ENCODE assay signal across 1 cellular context in the genomic region with DNA sequence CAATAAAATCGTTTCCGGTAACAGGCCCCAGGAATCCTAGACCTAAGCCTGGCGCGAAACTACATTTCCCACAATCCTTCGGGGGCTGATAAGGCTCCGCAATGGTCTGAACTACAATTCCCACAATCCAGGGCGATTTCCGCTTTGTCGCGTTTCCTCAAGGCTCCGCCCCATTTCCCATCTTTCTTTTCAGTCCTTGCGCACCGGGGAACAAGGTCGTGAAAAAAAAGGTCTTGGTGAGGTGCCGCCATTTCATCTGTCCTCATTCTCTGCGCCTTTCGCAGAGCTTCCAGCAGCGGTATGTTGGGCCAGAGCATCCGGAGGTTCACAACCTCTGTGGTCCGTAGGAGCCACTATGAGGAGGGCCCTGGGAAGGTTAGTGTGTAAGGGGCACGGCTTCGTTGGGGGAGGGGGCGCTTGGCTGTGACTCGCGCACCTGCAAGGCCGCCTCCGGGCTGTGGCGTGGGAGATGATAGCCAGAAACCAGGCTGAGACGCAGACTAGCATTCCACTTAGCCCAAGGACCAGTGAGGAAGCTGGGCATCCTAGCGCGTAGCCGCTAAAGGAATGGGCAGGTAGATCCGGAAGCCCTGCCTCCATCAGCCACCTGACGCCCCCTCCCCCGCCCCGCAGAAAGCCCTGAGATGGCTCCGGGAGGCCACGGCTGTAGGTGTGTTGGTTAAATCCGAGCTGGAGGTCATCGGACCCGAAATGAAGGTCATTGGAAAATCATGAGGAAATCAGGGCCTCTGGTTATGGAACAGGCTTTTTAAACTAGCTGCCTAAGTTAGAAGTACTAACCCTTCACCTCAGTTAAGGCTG.
A peak's percentile ranks its signal among the peaks of the same experiment; 100 is the strongest.
TF ChIP-seq lines count a peak whose summit lies in the region.

A gene with protein sequence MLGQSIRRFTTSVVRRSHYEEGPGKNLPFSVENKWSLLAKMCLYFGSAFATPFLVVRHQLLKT (plus strand): TSS at position 186 of the 822 bp plus-strand sequence. CDS start 115 bp downstream, at position 301.

TF ChIP-seq in K562, 482 proteins besides CTCF, POLR2A, EP300 and RAD21 (continued from another document):
- TF ChIP-seq, protein P1, sequence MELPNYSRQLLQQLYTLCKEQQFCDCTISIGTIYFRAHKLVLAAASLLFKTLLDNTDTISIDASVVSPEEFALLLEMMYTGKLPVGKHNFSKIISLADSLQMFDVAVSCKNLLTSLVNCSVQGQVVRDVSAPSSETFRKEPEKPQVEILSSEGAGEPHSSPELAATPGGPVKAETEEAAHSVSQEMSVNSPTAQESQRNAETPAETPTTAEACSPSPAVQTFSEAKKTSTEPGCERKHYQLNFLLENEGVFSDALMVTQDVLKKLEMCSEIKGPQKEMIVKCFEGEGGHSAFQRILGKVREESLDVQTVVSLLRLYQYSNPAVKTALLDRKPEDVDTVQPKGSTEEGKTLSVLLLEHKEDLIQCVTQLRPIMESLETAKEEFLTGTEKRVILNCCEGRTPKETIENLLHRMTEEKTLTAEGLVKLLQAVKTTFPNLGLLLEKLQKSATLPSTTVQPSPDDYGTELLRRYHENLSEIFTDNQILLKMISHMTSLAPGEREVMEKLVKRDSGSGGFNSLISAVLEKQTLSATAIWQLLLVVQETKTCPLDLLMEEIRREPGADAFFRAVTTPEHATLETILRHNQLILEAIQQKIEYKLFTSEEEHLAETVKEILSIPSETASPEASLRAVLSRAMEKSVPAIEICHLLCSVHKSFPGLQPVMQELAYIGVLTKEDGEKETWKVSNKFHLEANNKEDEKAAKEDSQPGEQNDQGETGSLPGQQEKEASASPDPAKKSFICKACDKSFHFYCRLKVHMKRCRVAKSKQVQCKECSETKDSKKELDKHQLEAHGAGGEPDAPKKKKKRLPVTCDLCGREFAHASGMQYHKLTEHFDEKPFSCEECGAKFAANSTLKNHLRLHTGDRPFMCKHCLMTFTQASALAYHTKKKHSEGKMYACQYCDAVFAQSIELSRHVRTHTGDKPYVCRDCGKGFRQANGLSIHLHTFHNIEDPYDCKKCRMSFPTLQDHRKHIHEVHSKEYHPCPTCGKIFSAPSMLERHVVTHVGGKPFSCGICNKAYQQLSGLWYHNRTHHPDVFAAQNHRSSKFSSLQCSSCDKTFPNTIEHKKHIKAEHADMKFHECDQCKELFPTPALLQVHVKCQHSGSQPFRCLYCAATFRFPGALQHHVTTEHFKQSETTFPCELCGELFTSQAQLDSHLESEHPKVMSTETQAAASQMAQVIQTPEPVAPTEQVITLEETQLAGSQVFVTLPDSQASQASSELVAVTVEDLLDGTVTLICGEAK (IDR thresholded peaks at IDR 0.05) = peak; percentile 92
- TF ChIP-seq, protein P1 (CRISPR knock-in tag; IDR thresholded peaks at IDR 0.05) = no peak
- TF ChIP-seq, protein P2, sequence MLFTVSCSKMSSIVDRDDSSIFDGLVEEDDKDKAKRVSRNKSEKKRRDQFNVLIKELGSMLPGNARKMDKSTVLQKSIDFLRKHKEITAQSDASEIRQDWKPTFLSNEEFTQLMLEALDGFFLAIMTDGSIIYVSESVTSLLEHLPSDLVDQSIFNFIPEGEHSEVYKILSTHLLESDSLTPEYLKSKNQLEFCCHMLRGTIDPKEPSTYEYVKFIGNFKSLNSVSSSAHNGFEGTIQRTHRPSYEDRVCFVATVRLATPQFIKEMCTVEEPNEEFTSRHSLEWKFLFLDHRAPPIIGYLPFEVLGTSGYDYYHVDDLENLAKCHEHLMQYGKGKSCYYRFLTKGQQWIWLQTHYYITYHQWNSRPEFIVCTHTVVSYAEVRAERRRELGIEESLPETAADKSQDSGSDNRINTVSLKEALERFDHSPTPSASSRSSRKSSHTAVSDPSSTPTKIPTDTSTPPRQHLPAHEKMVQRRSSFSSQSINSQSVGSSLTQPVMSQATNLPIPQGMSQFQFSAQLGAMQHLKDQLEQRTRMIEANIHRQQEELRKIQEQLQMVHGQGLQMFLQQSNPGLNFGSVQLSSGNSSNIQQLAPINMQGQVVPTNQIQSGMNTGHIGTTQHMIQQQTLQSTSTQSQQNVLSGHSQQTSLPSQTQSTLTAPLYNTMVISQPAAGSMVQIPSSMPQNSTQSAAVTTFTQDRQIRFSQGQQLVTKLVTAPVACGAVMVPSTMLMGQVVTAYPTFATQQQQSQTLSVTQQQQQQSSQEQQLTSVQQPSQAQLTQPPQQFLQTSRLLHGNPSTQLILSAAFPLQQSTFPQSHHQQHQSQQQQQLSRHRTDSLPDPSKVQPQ (CRISPR knock-in tag; IDR thresholded peaks at IDR 0.05; ENCODE audit: borderline replicate concordance) = no peak
- TF ChIP-seq, protein P3, sequence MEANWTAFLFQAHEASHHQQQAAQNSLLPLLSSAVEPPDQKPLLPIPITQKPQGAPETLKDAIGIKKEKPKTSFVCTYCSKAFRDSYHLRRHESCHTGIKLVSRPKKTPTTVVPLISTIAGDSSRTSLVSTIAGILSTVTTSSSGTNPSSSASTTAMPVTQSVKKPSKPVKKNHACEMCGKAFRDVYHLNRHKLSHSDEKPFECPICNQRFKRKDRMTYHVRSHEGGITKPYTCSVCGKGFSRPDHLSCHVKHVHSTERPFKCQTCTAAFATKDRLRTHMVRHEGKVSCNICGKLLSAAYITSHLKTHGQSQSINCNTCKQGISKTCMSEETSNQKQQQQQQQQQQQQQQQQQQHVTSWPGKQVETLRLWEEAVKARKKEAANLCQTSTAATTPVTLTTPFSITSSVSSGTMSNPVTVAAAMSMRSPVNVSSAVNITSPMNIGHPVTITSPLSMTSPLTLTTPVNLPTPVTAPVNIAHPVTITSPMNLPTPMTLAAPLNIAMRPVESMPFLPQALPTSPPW (CRISPR knock-in tag; IDR thresholded peaks at IDR 0.05) = peak; percentile 58
- TF ChIP-seq ZNF584 (CRISPR knock-in tag; IDR thresholded peaks at IDR 0.05; ENCODE audit: low read depth) (0 out of 2 replicates have a peak, but pooled peaks have one; percentile 22), STAG1 (CRISPR knock-in tag; IDR thresholded peaks at IDR 0.05; ENCODE audit: borderline replicate concordance) (no peak), POLR2AphosphoS5 (IDR thresholded peaks at IDR 0.05; ENCODE audit: control insufficient read depth, insufficient read depth, low read depth, low read length) (peak; percentile 93), SOX6 (IDR thresholded peaks at IDR 0.05) (0 out of 2 replicates have a peak, but pooled peaks have one; percentile 44), ATF7 (IDR thresholded peaks at IDR 0.05) (peak; percentile 52), ZNF12 (CRISPR knock-in tag; IDR thresholded peaks at IDR 0.05) (no peak), ZBTB1 (CRISPR knock-in tag; IDR thresholded peaks at IDR 0.05; ENCODE audit: borderline replicate concordance, low read depth) (no peak), GABPA (tag; conservative IDR thresholded peaks at IDR 0.05; ENCODE audit: low read depth) (peak; percentile 94)
- TF ChIP-seq, protein P4, sequence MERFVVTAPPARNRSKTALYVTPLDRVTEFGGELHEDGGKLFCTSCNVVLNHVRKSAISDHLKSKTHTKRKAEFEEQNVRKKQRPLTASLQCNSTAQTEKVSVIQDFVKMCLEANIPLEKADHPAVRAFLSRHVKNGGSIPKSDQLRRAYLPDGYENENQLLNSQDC (CRISPR knock-in tag; IDR thresholded peaks at IDR 0.05) = peak; percentile 49; the same call in 1 of the 2 replicates
- TF ChIP-seq, protein P5, sequence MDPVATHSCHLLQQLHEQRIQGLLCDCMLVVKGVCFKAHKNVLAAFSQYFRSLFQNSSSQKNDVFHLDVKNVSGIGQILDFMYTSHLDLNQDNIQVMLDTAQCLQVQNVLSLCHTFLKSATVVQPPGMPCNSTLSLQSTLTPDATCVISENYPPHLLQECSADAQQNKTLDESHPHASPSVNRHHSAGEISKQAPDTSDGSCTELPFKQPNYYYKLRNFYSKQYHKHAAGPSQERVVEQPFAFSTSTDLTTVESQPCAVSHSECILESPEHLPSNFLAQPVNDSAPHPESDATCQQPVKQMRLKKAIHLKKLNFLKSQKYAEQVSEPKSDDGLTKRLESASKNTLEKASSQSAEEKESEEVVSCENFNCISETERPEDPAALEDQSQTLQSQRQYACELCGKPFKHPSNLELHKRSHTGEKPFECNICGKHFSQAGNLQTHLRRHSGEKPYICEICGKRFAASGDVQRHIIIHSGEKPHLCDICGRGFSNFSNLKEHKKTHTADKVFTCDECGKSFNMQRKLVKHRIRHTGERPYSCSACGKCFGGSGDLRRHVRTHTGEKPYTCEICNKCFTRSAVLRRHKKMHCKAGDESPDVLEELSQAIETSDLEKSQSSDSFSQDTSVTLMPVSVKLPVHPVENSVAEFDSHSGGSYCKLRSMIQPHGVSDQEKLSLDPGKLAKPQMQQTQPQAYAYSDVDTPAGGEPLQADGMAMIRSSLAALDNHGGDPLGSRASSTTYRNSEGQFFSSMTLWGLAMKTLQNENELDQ (CRISPR knock-in tag; IDR thresholded peaks at IDR 0.05; ENCODE audit: borderline replicate concordance) = 0 out of 2 replicates have a peak, but pooled peaks have one; percentile 43
- TF ChIP-seq, protein P6, sequence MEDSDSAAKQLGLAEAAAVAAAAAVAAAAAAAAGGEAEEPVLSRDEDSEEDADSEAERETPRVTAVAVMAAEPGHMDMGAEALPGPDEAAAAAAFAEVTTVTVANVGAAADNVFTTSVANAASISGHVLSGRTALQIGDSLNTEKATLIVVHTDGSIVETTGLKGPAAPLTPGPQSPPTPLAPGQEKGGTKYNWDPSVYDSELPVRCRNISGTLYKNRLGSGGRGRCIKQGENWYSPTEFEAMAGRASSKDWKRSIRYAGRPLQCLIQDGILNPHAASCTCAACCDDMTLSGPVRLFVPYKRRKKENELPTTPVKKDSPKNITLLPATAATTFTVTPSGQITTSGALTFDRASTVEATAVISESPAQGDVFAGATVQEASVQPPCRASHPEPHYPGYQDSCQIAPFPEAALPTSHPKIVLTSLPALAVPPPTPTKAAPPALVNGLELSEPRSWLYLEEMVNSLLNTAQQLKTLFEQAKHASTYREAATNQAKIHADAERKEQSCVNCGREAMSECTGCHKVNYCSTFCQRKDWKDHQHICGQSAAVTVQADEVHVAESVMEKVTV (CRISPR knock-in tag; IDR thresholded peaks at IDR 0.05) = peak; percentile 9; the same call in 1 of the 2 replicates
